In genomic region chr11:36139767-36140166, GRCh38 we compare ENCODE assay signal across 18 cellular contexts.
"Had no signal": no experiment of that assay in that cellular context is flagged by ENCODE, and none has a peak within 500 bp of the region (broad histone marks: within the 10 kb centered on the region; RNA-seq: fewer than 3 reads in every experiment).

No MANE protein-coding gene starts in this region.

- H3K9me3 ChIP-seq: colonic mucosa, gastroesophageal sphincter, neutrophil, stomach, thoracic aorta, transverse colon had no signal

- H3K4me3 ChIP-seq: colonic mucosa, gastroesophageal sphincter, skin epidermis, stomach, thoracic aorta, transverse colon had no signal

- H3K9me3 Mint-ChIP-seq: stimulated activated naive B cell treated with anti-CD40 and anti-IgM and Interleukin-4, amounts not matched to agents 10 μg/mL and 1 μg/mL and 100 μg/mL, for 72 hours had no signal

- H3K4me3 Mint-ChIP-seq: endodermal cell; naive thymus-derived CD8-positive, alpha-beta T cell; stimulated activated naive B cell treated with anti-CD40 and anti-IgM and Interleukin-4, amounts not matched to agents 10 μg/mL and 1 μg/mL and 100 μg/mL, for 72 hours had no signal

- H3K4me1 ChIP-seq: colonic mucosa, gastroesophageal sphincter, stomach, transverse colon had no signal

- ATAC-seq: gastroesophageal sphincter; naive thymus-derived CD8-positive, alpha-beta T cell; sciatic nerve; stimulated activated naive B cell treated with anti-CD40 and anti-IgM and Interleukin-4, amounts not matched to agents 10 μg/mL and 1 μg/mL and 100 μg/mL, for 72 hours had no signal

- H3K36me3 Mint-ChIP-seq: naive thymus-derived CD8-positive, alpha-beta T cell; stimulated activated naive B cell treated with anti-CD40 and anti-IgM and Interleukin-4, amounts not matched to agents 10 μg/mL and 1 μg/mL and 100 μg/mL, for 72 hours had no signal

- DNase-seq: colonic mucosa; effector CD4-positive, alpha-beta T cell; endodermal cell; glutamatergic neuron; hippocampal formation; naive thymus-derived CD8-positive, alpha-beta T cell; posterior cingulate gyrus; stimulated activated CD4-positive, alpha-beta T cell treated with anti-CD3 and anti-CD28 coated beads, Interleukin-2, amount 100 ng/mL, for 24 hours; stimulated activated CD4-positive, alpha-beta T cell treated with anti-CD3 and anti-CD28 coated beads, Interleukin-4, amount 100 ng/mL, for 4 hours; stimulated activated naive B cell treated with anti-CD40 and anti-IgM and Interleukin-4, amounts not matched to agents 10 μg/mL and 1 μg/mL and 100 μg/mL, for 72 hours; stomach; substantia nigra; transverse colon had no signal

- H3K27me3 ChIP-seq: colonic mucosa, gastroesophageal sphincter, neutrophil, stomach, transverse colon had no signal

- H3K36me3 ChIP-seq: colonic mucosa, gastroesophageal sphincter, neutrophil, stomach, thoracic aorta, transverse colon had no signal

- H3K4me1 Mint-ChIP-seq: naive thymus-derived CD8-positive, alpha-beta T cell; stimulated activated naive B cell treated with anti-CD40 and anti-IgM and Interleukin-4, amounts not matched to agents 10 μg/mL and 1 μg/mL and 100 μg/mL, for 72 hours had no signal

- H3K27ac ChIP-seq: colonic mucosa, gastroesophageal sphincter, neutrophil, skin epidermis, stomach, thoracic aorta, transverse colon had no signal
